In genomic region chr9:99635032-99635431, GRCh38 we compare ENCODE assay signal across 27 cellular contexts.
DNase-seq lines count a peak whose midpoint lies in the region; TF ChIP-seq lines count a peak whose summit lies in the region.
"Had no signal": no experiment of that assay in that cellular context is flagged by ENCODE, and none has a peak within 500 bp of the region (broad histone marks: within the 10 kb centered on the region; RNA-seq: fewer than 3 reads in every experiment).

No MANE protein-coding gene starts in this region.

- intact Hi-C loops in tibial artery (cut with DNase I; ENCODE audit: low total_unique reads), result no loop called here

- H3K4me1 ChIP-seq in tibial artery, result no peaks in the 10 kb centered on the region
- H3K4me1 ChIP-seq: psoas muscle had no signal

- H3K4me3 ChIP-seq in astrocyte of the cerebellum (ENCODE audit: low read depth, low read length), result no peak overlapping the region
- H3K4me3 ChIP-seq in tibial artery, result no peak overlapping the region
- H3K4me3 ChIP-seq: lung, psoas muscle, spleen had no signal

- H3K9me3 ChIP-seq in tibial artery, result no peaks in the 10 kb centered on the region
- H3K9me3 ChIP-seq: psoas muscle, spleen had no signal

- no peak overlapping the region for H3K4me3 Mint-ChIP-seq in immature natural killer cell
- H3K4me3 Mint-ChIP-seq: activated CD8-positive, alpha-beta T cell treated with anti-CD3 and anti-CD28 coated beads, Interleukin-2, amount 10 ng/mL, durations not matched to agents 7 days and 5 days had no signal

- H3K27ac Mint-ChIP-seq in immature natural killer cell, result no peak overlapping the region
- H3K27ac Mint-ChIP-seq: activated CD8-positive, alpha-beta T cell treated with anti-CD3 and anti-CD28 coated beads, Interleukin-2, amount 10 ng/mL, durations not matched to agents 7 days and 5 days had no signal

- H3K27me3 Mint-ChIP-seq in immature natural killer cell (ENCODE audit: low read depth in 3 of 3), result peaks cover 0 to 3% (median 2%) of the 10 kb centered on the region in 3 donors

- no peaks in the 10 kb centered on the region for H3K4me1 Mint-ChIP-seq in immature natural killer cell

- no peaks in the 10 kb centered on the region for H3K36me3 ChIP-seq in tibial artery
- H3K36me3 ChIP-seq: spleen had no signal

- in situ Hi-C loops in astrocyte of the cerebellum (cut with HindIII; ENCODE audit: low sequenced_read_pairs), result no loop called here

- DNase-seq in AG08396 (ENCODE audit: low spot score) (peak; percentile 26), HCEC 1CT (peak; percentile 17), astrocyte of the cerebellum (ENCODE audit: low read depth) (peak; percentile 1), iris pigment epithelial cell (ENCODE audit: low read depth) (peak; percentile 31), DMS 273 (lab: John Stamatoyannopoulos, UW; ENCODE audit: unreplicated experiment) (no peak), immature natural killer cell (no peak), tibial artery (no peak), occipital lobe (lab: John Stamatoyannopoulos, UW) (no peak)
- DNase-seq: activated CD4-positive, CD25-positive, alpha-beta regulatory T cell treated with anti-CD3 and anti-CD28 coated beads, Interleukin-2, amount 50 U/mL, for 72 hours; activated CD8-positive, alpha-beta T cell treated with anti-CD3 and anti-CD28 coated beads, Interleukin-2, amount 10 ng/mL, durations not matched to agents 7 days and 5 days; amniotic stem cell; C1 segment of cervical spinal cord; central memory CD4-positive, alpha-beta T cell; H7; hypothalamus; kidney; MM.1S; NCI-H146; NCI-H526 treated with DMSO at 0.1 percent for 48 hours; psoas muscle; spleen; stimulated activated CD4-positive, alpha-beta T cell treated with anti-CD3 and anti-CD28 coated beads, Interleukin-4, amount 100 ng/mL, for 1 hour; stimulated activated naive CD4-positive, alpha-beta T cell treated with Interleukin-2 at 50 U/mL for 16 hours; T1000; trophoblast cell had no signal

- H3K27me3 ChIP-seq in tibial artery, result no peaks in the 10 kb centered on the region
- H3K27me3 ChIP-seq: spleen had no signal

- H3K36me3 Mint-ChIP-seq in immature natural killer cell, result no peaks in the 10 kb centered on the region

- H3K9me3 Mint-ChIP-seq in immature natural killer cell, result no peaks in the 10 kb centered on the region

- H3K27ac ChIP-seq in tibial artery, result no peak overlapping the region
- H3K27ac ChIP-seq: epithelial cell of prostate, psoas muscle, spleen had no signal

- TF ChIP-seq CTCF in astrocyte of the cerebellum (IDR thresholded peaks at IDR 0.05; ENCODE audit: low read depth, low read length, missing control alignments), result no peak
- no peak for TF ChIP-seq CTCF in tibial artery (IDR thresholded peaks at IDR 0.05)

Comparison
In these comparisons a context has a peak if more than half of its experiments do, and no peak if none do; other contexts are left out.
1. DNase-seq: peak in AG08396 (single experiment), HCEC 1CT (single experiment), astrocyte of the cerebellum (single experiment) and iris pigment epithelial cell (single experiment); none in DMS 273 (single experiment), immature natural killer cell (0 of 3), tibial artery (0 of 2) and occipital lobe (single experiment).